8 cellular contexts compared by ENCODE assay signal in the genomic region with DNA sequence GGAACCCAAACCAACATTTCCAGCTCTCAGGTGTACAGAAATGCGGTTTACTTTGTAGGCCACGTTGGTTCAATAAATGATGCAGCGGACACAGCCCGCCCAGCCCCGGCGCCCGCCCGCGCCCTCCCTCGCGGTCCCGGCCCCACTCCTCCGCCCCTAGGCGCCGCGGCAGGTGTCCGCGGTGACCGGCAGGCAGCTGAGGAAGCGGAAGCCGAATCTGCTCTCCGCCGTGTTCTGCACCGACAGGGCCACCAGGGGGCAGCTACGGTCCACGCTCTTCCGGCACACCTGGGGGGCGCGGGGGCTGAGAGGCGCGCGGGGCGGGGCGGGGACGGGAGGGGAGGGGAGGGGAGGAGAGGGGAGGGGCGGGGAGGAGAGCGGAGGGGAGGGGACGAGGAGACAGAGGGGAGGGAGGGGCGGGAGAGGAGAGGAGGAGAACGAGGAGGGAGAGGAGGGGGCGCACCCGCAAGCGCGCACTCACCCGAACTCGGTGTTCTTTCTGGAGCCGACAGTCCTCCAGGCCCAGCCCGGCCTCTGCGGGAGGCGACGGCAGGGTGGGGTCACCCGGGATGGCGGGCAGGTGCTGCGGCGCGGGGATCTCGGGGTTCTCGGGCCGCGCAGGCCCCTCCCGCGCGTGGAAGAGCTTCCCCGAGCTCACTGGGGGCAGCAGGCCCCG. TPM values are rescaled to one million over a fixed set of nuclear protein-coding genes. Genes with fewer than 3 reads are reported as not detected.
DNase-seq lines count a peak whose midpoint lies in the region; ATAC-seq, FAIRE-seq and TF ChIP-seq lines count a peak whose summit lies in the region.

No MANE protein-coding gene starts in this region.

- H3K36me3 ChIP-seq in astrocyte (ENCODE audit: insufficient read depth, low read length): no peaks in the 10 kb centered on the region
- no peaks in the 10 kb centered on the region for H3K36me3 ChIP-seq in iPS-20b (ENCODE audit: insufficient read depth, low read depth, low read length)

- no peak for FAIRE-seq in astrocyte (lab: Jason Lieb, UNC)

- no peaks in the 10 kb centered on the region for H3K79me2 ChIP-seq in astrocyte (ENCODE audit: insufficient read depth, low read length)

- ATAC-seq in T-helper 17 cell: peak; percentile 78
- no peak for ATAC-seq in GM21526 (IDR thresholded peaks at IDR 0.05; ENCODE audit: low FRiP score, unreplicated experiment)

- peaks cover 2% of the 10 kb centered on the region for H3K9me3 Mint-ChIP-seq in astrocyte (ENCODE audit: unreplicated experiment)

- no peak overlapping the region for H3K27ac Mint-ChIP-seq in T-helper 17 cell
- H3K27ac Mint-ChIP-seq in astrocyte (ENCODE audit: unreplicated experiment): no peak overlapping the region

- peak overlapping the region; percentile 46 for H3K4me2 ChIP-seq in astrocyte (ENCODE audit: low read length)

- H4K20me1 ChIP-seq in astrocyte (ENCODE audit: insufficient read depth, low read length): no peaks in the 10 kb centered on the region

- H3K4me3 Mint-ChIP-seq in T-helper 17 cell (peak overlapping the region; percentile 74), astrocyte (ENCODE audit: unreplicated experiment) (no peak overlapping the region)

- no peak overlapping the region for H2AFZ ChIP-seq in astrocyte (ENCODE audit: low read depth, low read length)

- H3K27ac ChIP-seq in astrocyte (ENCODE audit: low read depth, low read length): no peak overlapping the region
- no peak overlapping the region for H3K27ac ChIP-seq in iPS-20b (ENCODE audit: low read length)

- no peaks in the 10 kb centered on the region for H3K4me1 ChIP-seq in astrocyte (ENCODE audit: insufficient read depth, low read length)
- peaks cover 2% of the 10 kb centered on the region; the same call in 1 of the 2 replicates for H3K4me1 ChIP-seq in iPS-20b (ENCODE audit: insufficient read depth, low read length)

- no peaks in the 10 kb centered on the region for H3K9me3 ChIP-seq in T-helper 17 cell (ENCODE audit: control insufficient read depth, low read length, poor library complexity, severe bottlenecking)
- H3K9me3 ChIP-seq in astrocyte (ENCODE audit: insufficient read depth, low read depth, low read length): no peaks in the 10 kb centered on the region
- no peaks in the 10 kb centered on the region for H3K9me3 ChIP-seq in iPS-20b (ENCODE audit: insufficient read depth, low read depth, low read length)

- H3K4me1 Mint-ChIP-seq in T-helper 17 cell (peaks cover 3% of the 10 kb centered on the region), astrocyte (ENCODE audit: low read depth, unreplicated experiment) (peaks cover 4% of the 10 kb centered on the region)

- H3K4me3 ChIP-seq in astrocyte (ENCODE audit: insufficient read depth, low read depth, low read length) (no peak overlapping the region), iPS-20b (ENCODE audit: low read length) (peak overlapping the region; percentile 64; the same call in 1 of the 2 replicates)

- DNase-seq in AG20443 (ENCODE audit: low spot score) (peak; percentile 71), GM20000 (ENCODE audit: low spot score) (peak; percentile 94), NCI-H1092 treated with DMSO at 0.1 percent for 48 hours (lab: John Stamatoyannopoulos, UW) (peak; percentile 77), T-helper 17 cell (peak; percentile 65 to 76 (median 74)), astrocyte (ENCODE audit: low read depth) (no peak)
- DNase-seq in stimulated activated CD4-positive, alpha-beta T cell treated with anti-CD3 and anti-CD28 coated beads, Interleukin-1b, Interleukin-23, amount 100 ng/mL, for 24 hours (ENCODE audit: low read depth in 4 of 4, low spot score in 1 of 4): peak in 3 of 4 experiments; percentile 53 to 64 (median 62)

- H3K27me3 ChIP-seq in astrocyte (ENCODE audit: insufficient read depth, low read length) (peaks cover 23% of the 10 kb centered on the region), iPS-20b (ENCODE audit: insufficient read depth, low read length) (peaks cover 53% of the 10 kb centered on the region)

- peak; percentile 88 for TF ChIP-seq CTCF in GM20000 (IDR thresholded peaks at IDR 0.05; ENCODE audit: extremely low read depth, missing control alignments)
- TF ChIP-seq CTCF in astrocyte (IDR thresholded peaks at IDR 0.05; ENCODE audit: insufficient read depth, low read depth, low read length): no peak

- H3K36me3 Mint-ChIP-seq in T-helper 17 cell (ENCODE audit: low read depth) (peaks cover 2% of the 10 kb centered on the region), astrocyte (ENCODE audit: low read depth, unreplicated experiment) (peaks cover under 1% of the 10 kb centered on the region)

- H3K9ac ChIP-seq in astrocyte (ENCODE audit: low read length) (no peak overlapping the region), iPS-20b (ENCODE audit: low read depth, low read length) (peak overlapping the region; percentile 41; the same call in 1 of the 2 replicates)

- no peaks in the 10 kb centered on the region for H3K27me3 Mint-ChIP-seq in T-helper 17 cell
- H3K27me3 Mint-ChIP-seq in astrocyte (ENCODE audit: low read depth, unreplicated experiment): peaks cover 9% of the 10 kb centered on the region

RNA-seq across cellular contexts. Expression of a gene that starts 5.6 kb away (rescaled TPM):
- total RNA-seq in T-helper 17 cell (1 to 10 TPM; 3.8 to 6.0 TPM), astrocyte (2.5 and 2.8 TPM in 2 replicates)

RNA-seq across cellular contexts. Expression of a gene that starts 5.8 kb away (rescaled TPM):
- total RNA-seq in T-helper 17 cell (10 to 100 TPM; 24.6 to 29.4 TPM), astrocyte (31.1 and 32.3 TPM in 2 replicates)

RNA-seq across cellular contexts. Expression of a gene that starts 17.6 kb away (rescaled TPM):
- total RNA-seq in T-helper 17 cell: 1 to 10 TPM; 5.7 to 5.8 TPM
- 0.82 and 1.8 TPM in 2 replicates for total RNA-seq in astrocyte

RNA-seq across cellular contexts. Expression of a gene that starts 19.6 kb away (rescaled TPM):
- 10 to 100 TPM; 31.4 TPM for total RNA-seq in T-helper 17 cell
- total RNA-seq in astrocyte: 78.5 and 84.2 TPM in 2 replicates

RNA-seq across cellular contexts. Expression of a gene that starts 21.3 kb away (rescaled TPM):
- total RNA-seq in T-helper 17 cell: 10 to 100 TPM; 36.7 to 44.8 TPM
- total RNA-seq in astrocyte: 38.0 and 38.3 TPM in 2 replicates
